In the genomic region with DNA sequence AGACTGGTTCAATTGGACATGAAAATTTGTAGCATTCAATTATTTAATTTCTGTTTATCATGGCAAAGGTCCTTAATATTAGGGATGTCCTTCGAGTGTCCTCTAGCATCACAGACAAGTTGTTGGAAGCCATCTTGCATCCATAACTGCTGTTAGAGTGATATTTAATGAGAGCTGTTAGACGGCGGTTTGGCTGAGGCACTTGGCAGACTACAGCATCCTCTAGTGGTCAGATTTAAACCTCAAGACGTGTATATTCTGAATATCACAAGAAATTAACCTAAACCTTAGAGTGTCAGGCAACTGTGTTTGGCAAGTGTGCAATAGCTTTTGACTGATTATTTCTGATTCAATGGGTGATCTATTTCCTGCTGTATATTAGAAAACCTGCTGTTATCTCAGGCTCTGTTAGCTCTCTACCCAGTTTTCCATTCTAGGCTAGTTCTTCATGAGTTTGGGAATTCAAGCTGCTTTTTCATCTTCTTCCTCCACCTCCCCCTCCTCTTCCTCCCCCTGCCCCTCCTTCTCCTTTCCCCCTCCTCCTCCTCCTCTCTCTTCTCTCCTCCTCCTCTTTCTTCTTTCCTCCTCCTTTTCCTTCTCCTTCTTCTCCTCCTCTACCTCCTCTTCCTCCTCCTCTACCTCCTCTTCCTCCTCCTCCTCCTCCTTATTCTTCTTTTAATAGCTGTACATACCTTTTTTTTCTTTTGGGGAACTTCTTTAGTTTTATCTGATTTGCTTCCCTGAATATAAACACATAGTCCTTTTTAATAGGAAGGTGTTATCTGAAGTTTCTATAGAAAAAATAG, we compare ENCODE assay signal across 1 cellular context.
TF ChIP-seq lines count a peak whose summit lies in the region.

No MANE protein-coding gene starts in this region.

TF ChIP-seq in K562, 482 proteins besides CTCF, POLR2A, EP300 and RAD21:
- TF ChIP-seq, protein P1, sequence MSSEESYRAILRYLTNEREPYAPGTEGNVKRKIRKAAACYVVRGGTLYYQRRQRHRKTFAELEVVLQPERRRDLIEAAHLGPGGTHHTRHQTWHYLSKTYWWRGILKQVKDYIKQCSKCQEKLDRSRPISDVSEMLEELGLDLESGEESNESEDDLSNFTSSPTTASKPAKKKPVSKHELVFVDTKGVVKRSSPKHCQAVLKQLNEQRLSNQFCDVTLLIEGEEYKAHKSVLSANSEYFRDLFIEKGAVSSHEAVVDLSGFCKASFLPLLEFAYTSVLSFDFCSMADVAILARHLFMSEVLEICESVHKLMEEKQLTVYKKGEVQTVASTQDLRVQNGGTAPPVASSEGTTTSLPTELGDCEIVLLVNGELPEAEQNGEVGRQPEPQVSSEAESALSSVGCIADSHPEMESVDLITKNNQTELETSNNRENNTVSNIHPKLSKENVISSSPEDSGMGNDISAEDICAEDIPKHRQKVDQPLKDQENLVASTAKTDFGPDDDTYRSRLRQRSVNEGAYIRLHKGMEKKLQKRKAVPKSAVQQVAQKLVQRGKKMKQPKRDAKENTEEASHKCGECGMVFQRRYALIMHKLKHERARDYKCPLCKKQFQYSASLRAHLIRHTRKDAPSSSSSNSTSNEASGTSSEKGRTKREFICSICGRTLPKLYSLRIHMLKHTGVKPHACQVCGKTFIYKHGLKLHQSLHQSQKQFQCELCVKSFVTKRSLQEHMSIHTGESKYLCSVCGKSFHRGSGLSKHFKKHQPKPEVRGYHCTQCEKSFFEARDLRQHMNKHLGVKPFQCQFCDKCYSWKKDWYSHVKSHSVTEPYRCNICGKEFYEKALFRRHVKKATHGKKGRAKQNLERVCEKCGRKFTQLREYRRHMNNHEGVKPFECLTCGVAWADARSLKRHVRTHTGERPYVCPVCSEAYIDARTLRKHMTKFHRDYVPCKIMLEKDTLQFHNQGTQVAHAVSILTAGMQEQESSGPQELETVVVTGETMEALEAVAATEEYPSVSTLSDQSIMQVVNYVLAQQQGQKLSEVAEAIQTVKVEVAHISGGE (CRISPR knock-in tag; IDR thresholded peaks at IDR 0.05) = no peak
- TF ChIP-seq SIX5 (IDR thresholded peaks at IDR 0.05; ENCODE audit: borderline replicate concordance in 1 of 2, insufficient read depth in 1 of 2, low read depth in 1 of 2, low read length in 2 of 2) (no peak), CEBPB (tag; IDR thresholded peaks at IDR 0.05) (no peak), SMAD2 (IDR thresholded peaks at IDR 0.05; ENCODE audit: low read depth, low read length) (no peak), NFIX (CRISPR knock-in tag; IDR thresholded peaks at IDR 0.05; ENCODE audit: low read depth) (no peak), YY1 (IDR thresholded peaks at IDR 0.05; ENCODE audit: borderline replicate concordance in 1 of 3, control insufficient read depth in 1 of 3, extremely low read depth in 1 of 3, insufficient read depth in 3 of 3, insufficient read length in 1 of 3, insufficient replicate concordance in 2 of 3, low read depth in 1 of 3, low read length in 2 of 3) (peak in 1 of 3 experiments; percentile 18), NFYB (IDR thresholded peaks at IDR 0.05; ENCODE audit: extremely low read depth, insufficient read length) (no peak), ELF1 (tag; IDR thresholded peaks at IDR 0.05) (no peak), BRD4 (IDR thresholded peaks at IDR 0.05) (no peak)
- TF ChIP-seq, protein P2, sequence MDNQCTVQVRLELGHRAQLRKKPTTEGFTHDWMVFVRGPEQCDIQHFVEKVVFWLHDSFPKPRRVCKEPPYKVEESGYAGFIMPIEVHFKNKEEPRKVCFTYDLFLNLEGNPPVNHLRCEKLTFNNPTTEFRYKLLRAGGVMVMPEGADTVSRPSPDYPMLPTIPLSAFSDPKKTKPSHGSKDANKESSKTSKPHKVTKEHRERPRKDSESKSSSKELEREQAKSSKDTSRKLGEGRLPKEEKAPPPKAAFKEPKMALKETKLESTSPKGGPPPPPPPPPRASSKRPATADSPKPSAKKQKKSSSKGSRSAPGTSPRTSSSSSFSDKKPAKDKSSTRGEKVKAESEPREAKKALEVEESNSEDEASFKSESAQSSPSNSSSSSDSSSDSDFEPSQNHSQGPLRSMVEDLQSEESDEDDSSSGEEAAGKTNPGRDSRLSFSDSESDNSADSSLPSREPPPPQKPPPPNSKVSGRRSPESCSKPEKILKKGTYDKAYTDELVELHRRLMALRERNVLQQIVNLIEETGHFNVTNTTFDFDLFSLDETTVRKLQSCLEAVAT (IDR thresholded peaks at IDR 0.05) = no peak
- TF ChIP-seq, protein P3, sequence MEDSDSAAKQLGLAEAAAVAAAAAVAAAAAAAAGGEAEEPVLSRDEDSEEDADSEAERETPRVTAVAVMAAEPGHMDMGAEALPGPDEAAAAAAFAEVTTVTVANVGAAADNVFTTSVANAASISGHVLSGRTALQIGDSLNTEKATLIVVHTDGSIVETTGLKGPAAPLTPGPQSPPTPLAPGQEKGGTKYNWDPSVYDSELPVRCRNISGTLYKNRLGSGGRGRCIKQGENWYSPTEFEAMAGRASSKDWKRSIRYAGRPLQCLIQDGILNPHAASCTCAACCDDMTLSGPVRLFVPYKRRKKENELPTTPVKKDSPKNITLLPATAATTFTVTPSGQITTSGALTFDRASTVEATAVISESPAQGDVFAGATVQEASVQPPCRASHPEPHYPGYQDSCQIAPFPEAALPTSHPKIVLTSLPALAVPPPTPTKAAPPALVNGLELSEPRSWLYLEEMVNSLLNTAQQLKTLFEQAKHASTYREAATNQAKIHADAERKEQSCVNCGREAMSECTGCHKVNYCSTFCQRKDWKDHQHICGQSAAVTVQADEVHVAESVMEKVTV (CRISPR knock-in tag; IDR thresholded peaks at IDR 0.05) = peak; percentile 77; the same call in 1 of the 2 replicates
- TF ChIP-seq, protein P4, sequence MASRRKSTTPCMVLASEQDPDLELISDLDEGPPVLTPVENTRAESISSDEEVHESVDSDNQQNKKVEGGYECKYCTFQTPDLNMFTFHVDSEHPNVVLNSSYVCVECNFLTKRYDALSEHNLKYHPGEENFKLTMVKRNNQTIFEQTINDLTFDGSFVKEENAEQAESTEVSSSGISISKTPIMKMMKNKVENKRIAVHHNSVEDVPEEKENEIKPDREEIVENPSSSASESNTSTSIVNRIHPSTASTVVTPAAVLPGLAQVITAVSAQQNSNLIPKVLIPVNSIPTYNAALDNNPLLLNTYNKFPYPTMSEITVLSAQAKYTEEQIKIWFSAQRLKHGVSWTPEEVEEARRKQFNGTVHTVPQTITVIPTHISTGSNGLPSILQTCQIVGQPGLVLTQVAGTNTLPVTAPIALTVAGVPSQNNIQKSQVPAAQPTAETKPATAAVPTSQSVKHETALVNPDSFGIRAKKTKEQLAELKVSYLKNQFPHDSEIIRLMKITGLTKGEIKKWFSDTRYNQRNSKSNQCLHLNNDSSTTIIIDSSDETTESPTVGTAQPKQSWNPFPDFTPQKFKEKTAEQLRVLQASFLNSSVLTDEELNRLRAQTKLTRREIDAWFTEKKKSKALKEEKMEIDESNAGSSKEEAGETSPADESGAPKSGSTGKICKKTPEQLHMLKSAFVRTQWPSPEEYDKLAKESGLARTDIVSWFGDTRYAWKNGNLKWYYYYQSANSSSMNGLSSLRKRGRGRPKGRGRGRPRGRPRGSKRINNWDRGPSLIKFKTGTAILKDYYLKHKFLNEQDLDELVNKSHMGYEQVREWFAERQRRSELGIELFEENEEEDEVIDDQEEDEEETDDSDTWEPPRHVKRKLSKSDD (conservative IDR thresholded peaks at IDR 0.05; ENCODE audit: low read length) = no peak
